Comparison of ENCODE assay signal across 1 cellular context in the genomic region with DNA sequence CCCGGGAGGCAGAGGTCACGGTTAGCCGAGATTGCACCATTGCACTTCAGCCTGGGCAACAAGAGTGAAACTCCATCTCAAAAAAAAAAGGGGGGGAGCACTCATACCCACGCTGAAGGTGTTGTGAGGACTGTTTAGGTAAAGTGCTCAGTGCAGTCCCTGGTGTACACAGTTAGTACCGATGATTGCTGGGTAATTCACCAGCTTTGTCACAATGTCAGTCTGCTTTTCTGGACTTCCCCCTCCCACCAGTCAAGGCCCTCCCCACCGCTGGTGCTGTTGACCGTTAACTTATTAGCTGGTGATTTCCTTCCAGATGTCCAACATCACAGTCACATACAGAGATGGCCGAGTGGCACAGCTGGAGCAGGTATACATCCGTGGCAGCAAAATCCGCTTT.
TF ChIP-seq lines count a peak whose summit lies in the region.

No MANE protein-coding gene starts in this region.

TF ChIP-seq in GM12878, 131 proteins besides CTCF, POLR2A, EP300 and RAD21:
- TF ChIP-seq MLLT1 (IDR thresholded peaks at IDR 0.05) (0 out of 2 replicates have a peak, but pooled peaks have one; percentile 38), ZNF687 (IDR thresholded peaks at IDR 0.05) (peak; percentile 52; the same call in 1 of the 2 replicates), MTA2 (IDR thresholded peaks at IDR 0.05; ENCODE audit: low read depth) (peak; percentile 11; the same call in 1 of the 2 replicates), NR2F1 (conservative IDR thresholded peaks at IDR 0.05) (0 out of 2 replicates have a peak, but pooled peaks have one; percentile 5), RELA (IDR thresholded peaks at IDR 0.05; ENCODE audit: borderline replicate concordance, partially characterized antibody) (peak; percentile 16), BHLHE40 (IDR thresholded peaks at IDR 0.05; ENCODE audit: borderline replicate concordance in 1 of 2, low read depth in 2 of 2, low read length in 1 of 2) (no peak), PAX5 (IDR thresholded peaks at IDR 0.05; ENCODE audit: borderline replicate concordance, low read depth, low read length) (no peak), TCF12 (IDR thresholded peaks at IDR 0.05; ENCODE audit: low read depth, low read length) (0 out of 2 replicates have a peak, but pooled peaks have one; percentile 35)
- TF ChIP-seq, protein P1, sequence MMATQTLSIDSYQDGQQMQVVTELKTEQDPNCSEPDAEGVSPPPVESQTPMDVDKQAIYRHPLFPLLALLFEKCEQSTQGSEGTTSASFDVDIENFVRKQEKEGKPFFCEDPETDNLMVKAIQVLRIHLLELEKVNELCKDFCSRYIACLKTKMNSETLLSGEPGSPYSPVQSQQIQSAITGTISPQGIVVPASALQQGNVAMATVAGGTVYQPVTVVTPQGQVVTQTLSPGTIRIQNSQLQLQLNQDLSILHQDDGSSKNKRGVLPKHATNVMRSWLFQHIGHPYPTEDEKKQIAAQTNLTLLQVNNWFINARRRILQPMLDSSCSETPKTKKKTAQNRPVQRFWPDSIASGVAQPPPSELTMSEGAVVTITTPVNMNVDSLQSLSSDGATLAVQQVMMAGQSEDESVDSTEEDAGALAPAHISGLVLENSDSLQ (IDR thresholded peaks at IDR 0.05): peak; percentile 38; the same call in 1 of the 2 replicates
TF ChIP-seq in GM12878: peak in this region for 7.
